18 cellular contexts compared by ENCODE assay signal in the genomic region with DNA sequence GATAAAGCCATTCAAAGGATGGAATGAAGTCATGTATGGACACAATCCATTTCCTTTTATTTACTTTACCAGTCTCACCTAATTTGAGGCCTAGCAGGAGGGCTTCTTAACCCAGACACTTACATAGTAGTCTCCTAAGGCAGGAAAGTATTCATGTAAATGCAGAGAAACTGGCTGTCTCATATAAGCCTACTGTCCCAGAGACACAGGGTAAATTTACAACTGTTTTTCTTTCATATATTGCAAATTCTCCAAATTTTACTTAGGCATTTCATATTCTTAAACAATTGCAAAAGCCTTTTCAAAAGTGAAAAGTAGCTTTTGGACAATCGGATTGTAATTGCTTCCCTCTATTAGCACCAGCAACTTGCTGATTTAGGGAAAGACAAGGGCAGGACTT. TPM values are rescaled to one million over a fixed set of nuclear protein-coding genes. Genes with fewer than 3 reads are reported as not detected.
DNase-seq lines count a peak whose midpoint lies in the region; ATAC-seq and TF ChIP-seq lines count a peak whose summit lies in the region.
"Had no signal": no experiment of that assay in that cellular context is flagged by ENCODE, and none has a peak within 500 bp of the region (broad histone marks: within the 10 kb centered on the region; RNA-seq: fewer than 3 reads in every experiment).

No MANE protein-coding gene starts in this region.

- intact Hi-C loops in Right ventricle myocardium inferior (cut with DNase I), result no loop called here

- no peaks in the 10 kb centered on the region for H3K36me3 Mint-ChIP-seq in activated T-cell treated with anti-CD3 and anti-CD28 coated beads, Interleukin-2, amount 50 U/mL, for 4 hours (ENCODE audit: insufficient read depth)
- H3K36me3 Mint-ChIP-seq in mesothelial cell of epicardium, result no peaks in the 10 kb centered on the region
- H3K36me3 Mint-ChIP-seq: CD14-positive monocyte; CD4-positive, alpha-beta memory T cell had no signal

- in situ Hi-C loops in G401 (cut with HindIII; ENCODE audit: low sequenced_read_pairs), result no loop called here

- H3K9me3 Mint-ChIP-seq in activated T-cell treated with anti-CD3 and anti-CD28 coated beads, Interleukin-2, amount 50 U/mL, for 4 hours, result no peaks in the 10 kb centered on the region
- H3K9me3 Mint-ChIP-seq in mesothelial cell of epicardium, result no peaks in the 10 kb centered on the region
- H3K9me3 Mint-ChIP-seq: CD14-positive monocyte; CD4-positive, alpha-beta memory T cell; H9 had no signal

- H3K27me3 Mint-ChIP-seq in activated T-cell treated with anti-CD3 and anti-CD28 coated beads, Interleukin-2, amount 50 U/mL, for 4 hours (ENCODE audit: low read depth), result no peaks in the 10 kb centered on the region
- H3K27me3 Mint-ChIP-seq in mesothelial cell of epicardium (ENCODE audit: low read depth), result peaks cover 1% of the 10 kb centered on the region
- H3K27me3 Mint-ChIP-seq: CD4-positive, alpha-beta memory T cell had no signal

- DNase-seq in G401 (ENCODE audit: low spot score) (peak; percentile 56), NCI-H146 treated with DMSO at 0.1 percent for 48 hours (lab: John Stamatoyannopoulos, UW; ENCODE audit: unreplicated experiment) (peak; percentile 52), NCI-H748 (lab: John Stamatoyannopoulos, UW; ENCODE audit: unreplicated experiment) (peak; percentile 40), cerebellar cortex (ENCODE audit: low spot score) (peak; percentile 79), Right ventricle myocardium inferior (ENCODE audit: missing footprints) (no peak), mesothelial cell of epicardium (ENCODE audit: low spot score in 2 of 2, unreplicated experiment in 2 of 2) (no peak)
- no peak for DNase-seq in activated T-cell treated with anti-CD3 and anti-CD28 coated beads, Interleukin-2, amount 50 U/mL, for 4 hours
- DNase-seq: 8988T; CD4-positive, alpha-beta memory T cell; DMS153; DMS79; GOT3; H9 had no signal

- no peaks in the 10 kb centered on the region for H3K4me1 Mint-ChIP-seq in activated T-cell treated with anti-CD3 and anti-CD28 coated beads, Interleukin-2, amount 50 U/mL, for 4 hours (ENCODE audit: low read depth)
- no peaks in the 10 kb centered on the region for H3K4me1 Mint-ChIP-seq in mesothelial cell of epicardium
- H3K4me1 Mint-ChIP-seq: CD14-positive monocyte; CD4-positive, alpha-beta memory T cell had no signal

- ATAC-seq in Right ventricle myocardium inferior, result no peak
- ATAC-seq in activated T-cell treated with anti-CD3 and anti-CD28 coated beads, Interleukin-2, amount 50 U/mL, for 4 hours, result no peak
- ATAC-seq: GM12878 had no signal

- no peak overlapping the region for H3K27ac Mint-ChIP-seq in mesothelial cell of epicardium
- H3K27ac Mint-ChIP-seq: CD14-positive monocyte; CD4-positive, alpha-beta memory T cell; H9 had no signal

- TF ChIP-seq CTCF in mesothelial cell of epicardium (IDR thresholded peaks at IDR 0.05; ENCODE audit: unreplicated experiment), result no peak

- H3K4me3 Mint-ChIP-seq in activated T-cell treated with anti-CD3 and anti-CD28 coated beads, Interleukin-2, amount 50 U/mL, for 4 hours, result no peak overlapping the region
- H3K4me3 Mint-ChIP-seq in mesothelial cell of epicardium, result no peak overlapping the region
- H3K4me3 Mint-ChIP-seq: CD14-positive monocyte; CD4-positive, alpha-beta memory T cell; H9 had no signal

RNA-seq across cellular contexts. Expression of a gene that starts 29.9 kb away (rescaled TPM):
- 11.0 and 11.2 TPM in 2 replicates for total RNA-seq in G401 (2014; rRNA removed; shearing (Covaris generic))
- total RNA-seq in Right ventricle myocardium inferior (not detected), mesothelial cell of epicardium (2.7 to 4.7 TPM (median 3.7 TPM) in 3 replicates)
- not detected for total RNA-seq in activated T-cell treated with anti-CD3 and anti-CD28 coated beads, Interleukin-2, amount 50 U/mL, for 4 hours
- total RNA-seq: A673; CD4-positive, alpha-beta memory T cell; Daoy; GM12878; HT1080 had no signal

Comparison
In these comparisons a context has a peak if more than half of its experiments do, and no peak if none do; other contexts are left out.
1. DNase-seq: peak in G401 (single experiment), NCI-H146 treated with DMSO at 0.1 percent for 48 hours (single experiment), NCI-H748 (single experiment) and cerebellar cortex (single experiment); none in Right ventricle myocardium inferior (single experiment), activated T-cell treated with anti-CD3 and anti-CD28 coated beads, Interleukin-2, amount 50 U/mL, for 4 hours (single experiment) and mesothelial cell of epicardium (0 of 2).